11 cellular contexts compared by ENCODE assay signal in genomic region chr5:53211799-53212198, GRCh38.
DNase-seq lines count a peak whose midpoint lies in the region; ATAC-seq and TF ChIP-seq lines count a peak whose summit lies in the region.
"Had no signal": no experiment of that assay in that cellular context is flagged by ENCODE, and none has a peak within 500 bp of the region (broad histone marks: within the 10 kb centered on the region; RNA-seq: fewer than 3 reads in every experiment).

No MANE protein-coding gene starts in this region.

- H3K4me3 ChIP-seq in AG10803 (ENCODE audit: low read length), result no peak overlapping the region
- H3K4me3 ChIP-seq in fibroblast of pulmonary artery (replicated peaks; ENCODE audit: low read depth, low read length), result no peak overlapping the region
- H3K4me3 ChIP-seq in dorsolateral prefrontal cortex, result no peak overlapping the region

- intact Hi-C loops in dorsolateral prefrontal cortex (cut with DNase I), result no loop called here

- TF ChIP-seq CTCF in AG10803 (conservative IDR thresholded peaks at IDR 0.05; ENCODE audit: low read length), result no peak
- no peak for TF ChIP-seq CTCF in fibroblast of pulmonary artery (IDR thresholded peaks at IDR 0.05; ENCODE audit: low read length, missing control alignments)
- no peak for TF ChIP-seq CTCF in dorsolateral prefrontal cortex (IDR thresholded peaks at IDR 0.05 in 54 of 56, conservative IDR thresholded peaks at IDR 0.05 in 2 of 56; ENCODE audit: low read depth in 1 of 56, partially characterized antibody in 56 of 56)

- no peak overlapping the region for H3K27ac ChIP-seq in dorsolateral prefrontal cortex

- peak; percentile 28 for DNase-seq in AG10803 (ENCODE audit: low read depth)
- DNase-seq in RKO (ENCODE audit: low spot score), result peak; percentile 66
- peak; percentile 42 for DNase-seq in fibroblast of pulmonary artery (ENCODE audit: low read depth)
- DNase-seq in dorsolateral prefrontal cortex, result no peak
- no peak for DNase-seq in NCI-H446 (lab: John Stamatoyannopoulos, UW)
- no peak for DNase-seq in cortex of kidney (lab: John Stamatoyannopoulos, UW)
- DNase-seq in stimulated activated naive CD4-positive, alpha-beta T cell treated with Interleukin-2 at 50 U/mL for 16 hours (lab: John Stamatoyannopoulos, UW), result no peak
- DNase-seq: NCI-H1105; stimulated activated CD4-positive, alpha-beta T cell treated with anti-CD3 and anti-CD28 coated beads, Interleukin-2, amount 100 ng/mL, for 48 hours had no signal

- peaks cover 0 to 4% (median 0%) of the 10 kb centered on the region in 45 donors for H3K27me3 ChIP-seq in dorsolateral prefrontal cortex

- ATAC-seq in HG02610 (IDR thresholded peaks at IDR 0.05; ENCODE audit: unreplicated experiment), result peak; percentile 51
- ATAC-seq: Panc1 had no signal

Comparison
In these comparisons a context has a peak if more than half of its experiments do, and no peak if none do; other contexts are left out.
1. DNase-seq: peak in AG10803 (single experiment), RKO (single experiment) and fibroblast of pulmonary artery (single experiment); none in dorsolateral prefrontal cortex (0 of 10), NCI-H446 (0 of 2), cortex of kidney (single experiment) and stimulated activated naive CD4-positive, alpha-beta T cell treated with Interleukin-2 at 50 U/mL for 16 hours (single experiment).